ENCODE assay signal across 9 cellular contexts in genomic region chr17:33049781-33050414, GRCh38. TPM values are rescaled to one million over a fixed set of nuclear protein-coding genes. Genes with fewer than 3 reads are reported as not detected.
DNase-seq lines count a peak whose midpoint lies in the region; ATAC-seq, FAIRE-seq and TF ChIP-seq lines count a peak whose summit lies in the region.
"Had no signal": no experiment of that assay in that cellular context is flagged by ENCODE, and none has a peak within 500 bp of the region (broad histone marks: within the 10 kb centered on the region; RNA-seq: fewer than 3 reads in every experiment).

No MANE protein-coding gene starts in this region.

- BruUV-seq in Caco-2 (replicated peaks; lab: Mats Ljungman, UMichigan) (no TSS peak), GM12878 (replicated peaks; lab: Mats Ljungman, UMichigan) (no TSS peak)

- POLR2A ChIA-PET in Caco-2 (lab: Charles Lee) (no interaction called here), GM12878 (lab: Charles Lee) (no interaction called here)

- FAIRE-seq in GM12878 (lab: Jason Lieb, UNC), result peak; percentile 88

- H3K79me2 ChIP-seq in GM12878 (ENCODE audit: control insufficient read depth, insufficient read depth, low read length), result no peaks in the 10 kb centered on the region

- TF ChIP-seq CTCF in Caco-2 (IDR thresholded peaks at IDR 0.05; ENCODE audit: insufficient read depth in 1 of 2, low read depth in 1 of 2, low read length in 1 of 2, severe bottlenecking in 1 of 2, unreplicated experiment in 1 of 2) (peak; percentile 92 to 93), HFFc6 (IDR thresholded peaks at IDR 0.05) (peak; percentile 90), RWPE2 (IDR thresholded peaks at IDR 0.05; ENCODE audit: poor library complexity, severe bottlenecking) (peak; percentile 71), GM12878 (IDR thresholded peaks at IDR 0.05 in 2 of 3, conservative IDR thresholded peaks at IDR 0.05 in 1 of 3; ENCODE audit: control insufficient read depth in 2 of 3, extremely low read depth in 1 of 3, insufficient read depth in 1 of 3, low read depth in 3 of 3, low read length in 3 of 3) (peak; percentile 82 to 98 (median 97)), suprapubic skin (IDR thresholded peaks at IDR 0.05) (peak in 1 of 2 donors; percentile 82)

- RAD21 ChIA-PET in GM12878 (lab: Charles Lee; ENCODE audit: unreplicated experiment), result no interaction called here

- no peak for TF ChIP-seq POLR2A in GM12878 (IDR thresholded peaks at IDR 0.05; ENCODE audit: low read depth, low read length)
- TF ChIP-seq POLR2A in suprapubic skin (IDR thresholded peaks at IDR 0.05), result no peak

- H3K27ac ChIP-seq in RWPE2 (ENCODE audit: poor library complexity, severe bottlenecking) (no peak overlapping the region), GM12878 (ENCODE audit: control insufficient read depth, insufficient read depth) (no peak overlapping the region), suprapubic skin (no peak overlapping the region)
- H3K27ac ChIP-seq: skin epidermis had no signal

- H3K36me3 ChIP-seq in Caco-2 (ENCODE audit: control insufficient read depth, insufficient read depth, low read length), result no peaks in the 10 kb centered on the region
- H3K36me3 ChIP-seq in RWPE2 (ENCODE audit: low read depth), result no peaks in the 10 kb centered on the region
- H3K36me3 ChIP-seq in GM12878 (ENCODE audit: control insufficient read depth in 2 of 2, insufficient read depth in 2 of 2, low read length in 1 of 2), result no peaks in the 10 kb centered on the region
- H3K36me3 ChIP-seq in suprapubic skin, result no peaks in the 10 kb centered on the region

- H3K27me3 Mint-ChIP-seq in Caco-2 (ENCODE audit: insufficient read depth, unreplicated experiment) (peaks cover 31% of the 10 kb centered on the region), HFFc6 (ENCODE audit: insufficient read depth) (peaks cover 16% of the 10 kb centered on the region)

- 17% methylated on average over 11 of the region's 11 CpGs for WGBS in GM12878 (ENCODE audit: insufficient coverage, insufficient replicate concordance, low lambda C conversion rate, missing lambda C conversion rate)
- WGBS in suprapubic skin, result 63% methylated on average over 11 of the region's 11 CpGs

- no peak for ATAC-seq in RWPE2 (ENCODE audit: low read depth)
- ATAC-seq in GM12878, result peak; percentile 70
- no peak for ATAC-seq in HG03045 (IDR thresholded peaks at IDR 0.05; ENCODE audit: unreplicated experiment)

- no peaks in the 10 kb centered on the region for H3K4me1 Mint-ChIP-seq in Caco-2 (ENCODE audit: low read depth, unreplicated experiment)
- no peaks in the 10 kb centered on the region for H3K4me1 Mint-ChIP-seq in HFFc6 (ENCODE audit: low read depth)

- H3K9me3 ChIP-seq in Caco-2 (no peaks in the 10 kb centered on the region), RWPE2 (ENCODE audit: severe bottlenecking) (no peaks in the 10 kb centered on the region), GM12878 (replicated peaks; ENCODE audit: control insufficient read depth, insufficient read depth, low read length) (no peaks in the 10 kb centered on the region), suprapubic skin (no peaks in the 10 kb centered on the region)

- no peak overlapping the region for H3K4me2 ChIP-seq in GM12878 (ENCODE audit: control insufficient read depth, insufficient read depth)

- CTCF ChIA-PET in Caco-2 (lab: Charles Lee) (interaction anchor here (0.6 to 1.0 kb wide), 2 partner anchors 15 to 57 kb away, joined by 3 read pairs; no protein-coding TSS in a partner anchor), GM12878 (lab: Yijun Ruan, JAX) (interaction anchor here (0.7 to 2.0 kb wide), 6 partner anchors 11 to 391 kb away, joined by 3 to 9 read pairs (median 4); no protein-coding TSS in a partner anchor)

- peak; percentile 50 to 70 for DNase-seq in Caco-2
- DNase-seq in HFFc6, result peak; percentile 21
- DNase-seq in RWPE2 (ENCODE audit: low spot score), result no peak
- DNase-seq in GM12878 (ENCODE audit: low read depth, low spot score), result no peak
- DNase-seq in kidney glomerular epithelial cell (lab: John Stamatoyannopoulos, UW), result peak; percentile 36
- DNase-seq in stimulated activated CD8-positive, alpha-beta memory T cell treated with anti-CD3 and anti-CD28 coated beads, Interleukin-4, amount 100 ng/mL, for 24 hours (ENCODE audit: low read depth), result peak; percentile 4
- DNase-seq in suprapubic skin (ENCODE audit: low spot score in 2 of 2), result no peak

- no peaks in the 10 kb centered on the region for H4K20me1 ChIP-seq in GM12878 (ENCODE audit: control insufficient read depth, insufficient read depth)

- SMC1A ChIA-PET in GM12878 (lab: Charles Lee; ENCODE audit: uncharacterized antibody, unreplicated experiment), result no interaction called here

- in situ Hi-C loops in GM12878 (cut with MboI), result no loop called here

- H3K9ac ChIP-seq in GM12878 (ENCODE audit: control insufficient read depth, insufficient read depth, low read length), result no peak overlapping the region

- no peaks in the 10 kb centered on the region for H3K9me3 Mint-ChIP-seq in Caco-2 (ENCODE audit: unreplicated experiment)
- no peaks in the 10 kb centered on the region for H3K9me3 Mint-ChIP-seq in HFFc6

- H3K4me3 ChIP-seq in Caco-2 (ENCODE audit: low read depth, low read length), result no peak overlapping the region
- H3K4me3 ChIP-seq in RWPE2 (ENCODE audit: severe bottlenecking), result no peak overlapping the region
- no peak overlapping the region for H3K4me3 ChIP-seq in GM12878
- no peak overlapping the region for H3K4me3 ChIP-seq in suprapubic skin
- H3K4me3 ChIP-seq: skin epidermis had no signal

- no peaks in the 10 kb centered on the region for H3K4me1 ChIP-seq in Caco-2
- no peaks in the 10 kb centered on the region for H3K4me1 ChIP-seq in RWPE2 (ENCODE audit: insufficient read depth, poor library complexity, severe bottlenecking)
- H3K4me1 ChIP-seq in GM12878 (ENCODE audit: control insufficient read depth, insufficient read depth, low read length), result no peaks in the 10 kb centered on the region
- no peaks in the 10 kb centered on the region for H3K4me1 ChIP-seq in suprapubic skin

- intact Hi-C loops in Caco-2 (cut with micrococcal nuclease; ENCODE audit: unreplicated experiment) (loop anchor here (1.0 kb wide), 1 partner anchor 107 kb away; no protein-coding TSS in a partner anchor), GM12878 (cut with micrococcal nuclease; ENCODE audit: unreplicated experiment) (no loop called here)

- H3K27ac Mint-ChIP-seq in Caco-2 (ENCODE audit: unreplicated experiment) (no peak overlapping the region), HFFc6 (no peak overlapping the region)

- TF ChIP-seq EP300 in GM12878 (IDR thresholded peaks at IDR 0.05; ENCODE audit: borderline replicate concordance in 1 of 2, control insufficient read depth in 1 of 2, low read depth in 2 of 2, low read length in 2 of 2) (no peak), suprapubic skin (IDR thresholded peaks at IDR 0.05) (no peak)

- H2AFZ ChIP-seq in GM12878 (ENCODE audit: control insufficient read depth, low read depth, low read length), result no peak overlapping the region

- H3K4me3 Mint-ChIP-seq in Caco-2 (ENCODE audit: unreplicated experiment) (no peak overlapping the region), HFFc6 (no peak overlapping the region)

- TF ChIP-seq RAD21 in GM12878 (IDR thresholded peaks at IDR 0.05; ENCODE audit: insufficient read depth, low read depth, low read length), result peak; percentile 38

- H3K27me3 ChIP-seq in Caco-2 (replicated peaks; ENCODE audit: control insufficient read depth, insufficient read depth, low read length) (no peaks in the 10 kb centered on the region), RWPE2 (ENCODE audit: insufficient read depth, poor library complexity, severe bottlenecking) (no peaks in the 10 kb centered on the region), GM12878 (replicated peaks in 1 of 2; ENCODE audit: control insufficient read depth in 2 of 2, insufficient read depth in 2 of 2, low read length in 1 of 2) (peaks cover 0 to 1% of the 10 kb centered on the region in 2 experiments; a peak in 1 of 4 replicates), suprapubic skin (peaks cover 18% of the 10 kb centered on the region)

- H3K36me3 Mint-ChIP-seq in Caco-2 (ENCODE audit: insufficient read depth, unreplicated experiment) (no peaks in the 10 kb centered on the region), HFFc6 (ENCODE audit: low read depth) (no peaks in the 10 kb centered on the region)

RNA-seq across cellular contexts. Expression of gene SPACA3, which starts 58.3 kb away (rescaled TPM):
- total RNA-seq in Caco-2 (2022) (0.82 and 1.1 TPM in 2 replicates), GM12878 (2014; rRNA removed) (0.22 TPM in 1 of 2 replicates, not detected in the other), GM12878 (2014; rRNA removed; fragmentation: Illumina TruSeq; extraction: Trizol) (not detected in 2 replicates), GM12878 (2021) (not detected in 2 replicates), suprapubic skin (1 to 10 TPM in 1 of 4 donors, not detected in 3; 1.2 TPM)
- not detected for total RNA-seq in HFFc6 (2021; fragmentation: NEBNext Ultra II Directional; extraction: Animal tissue kit (Norgen Biotek cat#: 25700))
- not detected in 2 replicates for total RNA-seq in GM12878 (2013; cell fraction: nucleolus; rRNA removed)
- not detected for polyA plus RNA-seq in GM12878 (2011; ENCODE audit: low read depth)
- polyA plus RNA-seq in GM12878 (2011; rRNA removed) (0.26 and 0.37 TPM in 2 replicates), GM12878 (2014; fragmentation: Illumina TruSeq; extraction: Trizol) (not detected in 2 replicates), GM12878 (2014; fragmentation: Nextera tagmentation; extraction: Ambion mirVana) (not detected), GM12878 (2014; rRNA removed) (not detected in 2 replicates), GM12878 (2016; fragmentation: Nextera tagmentation; extraction: Ambion mirVana) (under 1 TPM in 1 of 2 experiments, not detected in 1; 0.30 TPM)
- polyA plus RNA-seq in GM12878 (2011; cell fraction: cytosol; rRNA removed), result 0.37 and 0.96 TPM in 2 replicates
- polyA plus RNA-seq in GM12878 (2011; cell fraction: nucleus; rRNA removed), result 0.21 TPM in 1 of 2 replicates, not detected in the other
- 0.21 TPM in 1 of 2 replicates, not detected in the other for polyA plus RNA-seq in GM12878 (2012)
- not detected in 2 replicates for polyA minus RNA-seq in GM12878 (2011; rRNA and poly(A)+ RNA removed)
- not detected in 2 replicates for polyA minus RNA-seq in GM12878 (2011; cell fraction: cytosol; rRNA and poly(A)+ RNA removed)
- not detected in 2 replicates for polyA minus RNA-seq in GM12878 (2011; cell fraction: nucleus; rRNA and poly(A)+ RNA removed)

Comparison
In these comparisons a context has a peak if more than half of its experiments do, and no peak if none do; other contexts are left out.
1. DNase-seq: peak in Caco-2 (2 of 2), HFFc6 (single experiment), kidney glomerular epithelial cell (single experiment) and stimulated activated CD8-positive, alpha-beta memory T cell treated with anti-CD3 and anti-CD28 coated beads, Interleukin-4, amount 100 ng/mL, for 24 hours (single experiment); none in RWPE2 (single experiment), GM12878 (single experiment) and suprapubic skin (0 of 2).